In genomic region chr22:45200862-45201511, GRCh38 we compare ENCODE assay signal across 12 cellular contexts. TPM values are rescaled to one million over a fixed set of nuclear protein-coding genes. Genes with fewer than 3 reads are reported as not detected.
DNase-seq lines count a peak whose midpoint lies in the region; ATAC-seq lines count a peak whose summit lies in the region.
"Had no signal": no experiment of that assay in that cellular context is flagged by ENCODE, and none has a peak within 500 bp of the region (broad histone marks: within the 10 kb centered on the region; RNA-seq: fewer than 3 reads in every experiment).

No MANE protein-coding gene starts in this region.

- peaks cover 53% of the 10 kb centered on the region for H3K4me1 ChIP-seq in SJSA1 (replicated peaks)

- H3K27ac ChIP-seq in SJSA1 = peak overlapping the region; percentile 100
- H3K27ac ChIP-seq: Peyer's patch had no signal

- H3K36me3 ChIP-seq in SJSA1 = peaks cover 78% of the 10 kb centered on the region

- no peaks in the 10 kb centered on the region for H3K9me3 ChIP-seq in SJSA1 (replicated peaks)
- H3K9me3 ChIP-seq: Peyer's patch had no signal

- peak; percentile 88 for DNase-seq in ELF-1 (ENCODE audit: low read depth, low spot score)
- peak; percentile 94 to 99 for DNase-seq in SJSA1 (ENCODE audit: low read depth in 1 of 2, low spot score in 2 of 2)
- DNase-seq in fibroblast of gingiva (ENCODE audit: low read depth) = peak; percentile 9
- DNase-seq in posterior vena cava (ENCODE audit: low spot score) = peak; percentile 70
- DNase-seq in DMS53 treated with DMSO at 0.1 percent for 48 hours (lab: John Stamatoyannopoulos, UW; ENCODE audit: unreplicated experiment) = no peak
- no peak for DNase-seq in pons (ENCODE audit: low spot score)
- DNase-seq: activated T-cell treated with anti-CD3 and anti-CD28 coated beads, Interleukin-2, amount 50 U/mL, for 4 hours; left cardiac atrium; NCI-H2029 treated with DMSO at 0.1 percent for 48 hours had no signal

- ATAC-seq in HG03442 (IDR thresholded peaks at IDR 0.05; ENCODE audit: unreplicated experiment) = no peak
- no peak for ATAC-seq in HG02642 (IDR thresholded peaks at IDR 0.05; ENCODE audit: poor library complexity, unreplicated experiment)
- ATAC-seq: activated T-cell treated with anti-CD3 and anti-CD28 coated beads, Interleukin-2, amount 50 U/mL, for 4 hours; left cardiac atrium had no signal

- H3K27me3 ChIP-seq in SJSA1 (replicated peaks) = no peaks in the 10 kb centered on the region
- H3K27me3 ChIP-seq: Peyer's patch had no signal

- intact Hi-C loops in posterior vena cava (cut with DNase I) = no loop called here

- no peak overlapping the region for H3K4me3 ChIP-seq in SJSA1
- H3K4me3 ChIP-seq: Peyer's patch had no signal

RNA-seq across cellular contexts. Expression of gene NUP50, which starts 37.3 kb away (rescaled TPM):
- 61.9 and 124 TPM in 2 replicates for total RNA-seq in SJSA1 (2014; rRNA removed; shearing (Covaris generic))
- 10 to 100 TPM; 29.7 to 30.1 TPM for total RNA-seq in posterior vena cava

RNA-seq across cellular contexts. Expression of gene KIAA0930, which starts 39.7 kb away (rescaled TPM):
- 126 and 192 TPM in 2 replicates for total RNA-seq in SJSA1 (2014; rRNA removed; shearing (Covaris generic))
- total RNA-seq in posterior vena cava = 10 to 100 TPM; 48.5 to 74.0 TPM

Comparison
In these comparisons a context has a peak if more than half of its experiments do, and no peak if none do; other contexts are left out.
1. DNase-seq: peak in ELF-1 (single experiment), SJSA1 (2 of 2), fibroblast of gingiva (single experiment) and posterior vena cava (single experiment); none in DMS53 treated with DMSO at 0.1 percent for 48 hours (single experiment) and pons (single experiment).